ENCODE assay signal across 1 cellular context in genomic region chr14:49865431-49865859, GRCh38.
A peak's percentile ranks its signal among the peaks of the same experiment; 100 is the strongest.
TF ChIP-seq lines count a peak whose summit lies in the region.

No MANE protein-coding gene starts in this region.

TF ChIP-seq in K562, 482 proteins besides CTCF, POLR2A, EP300 and RAD21 (continued from another document):
- TF ChIP-seq ZMIZ1 (IDR thresholded peaks at IDR 0.05; ENCODE audit: low read depth in 2 of 2, low read length in 2 of 2) = 0 out of 4 replicates have a peak, but pooled peaks of 1 of the 2 experiments have one; percentile 30
- no peak for TF ChIP-seq MIER1 (IDR thresholded peaks at IDR 0.05; ENCODE audit: low read depth)
- TF ChIP-seq BACH1 (tag; IDR thresholded peaks at IDR 0.05) = no peak
- 0 out of 2 replicates have a peak, but pooled peaks have one; percentile 14 for TF ChIP-seq JUND (IDR thresholded peaks at IDR 0.05; ENCODE audit: borderline replicate concordance, low read depth, low read length)
- no peak for TF ChIP-seq JUND (tag; IDR thresholded peaks at IDR 0.05; ENCODE audit: borderline replicate concordance, low read depth, low read length)
- peak; percentile 68 for TF ChIP-seq SMC3 (conservative IDR thresholded peaks at IDR 0.05; ENCODE audit: insufficient read depth, low read depth, low read length)
- TF ChIP-seq THAP12 (CRISPR knock-in tag; IDR thresholded peaks at IDR 0.05) = no peak
- no peak for TF ChIP-seq AFF4 (CRISPR knock-in tag; IDR thresholded peaks at IDR 0.05)
- TF ChIP-seq DEAF1 (CRISPR knock-in tag; IDR thresholded peaks at IDR 0.05) = 0 out of 2 replicates have a peak, but pooled peaks have one; percentile 43
- TF ChIP-seq MITF (IDR thresholded peaks at IDR 0.05) = no peak
- 0 out of 2 replicates have a peak, but pooled peaks have one; percentile 15 for TF ChIP-seq VEZF1 (CRISPR knock-in tag; IDR thresholded peaks at IDR 0.05)
- TF ChIP-seq CTCFL (IDR thresholded peaks at IDR 0.05; ENCODE audit: borderline replicate concordance, insufficient read depth, low read depth, low read length, poor library complexity, severe bottlenecking) = peak; percentile 70
- TF ChIP-seq HOXB6 (CRISPR knock-in tag; IDR thresholded peaks at IDR 0.05; ENCODE audit: borderline replicate concordance) = no peak
- TF ChIP-seq ZNF518B (CRISPR knock-in tag; IDR thresholded peaks at IDR 0.05) = no peak
- TF ChIP-seq NFATC3 (IDR thresholded peaks at IDR 0.05) = no peak
- no peak for TF ChIP-seq DMBX1 (CRISPR knock-in tag; IDR thresholded peaks at IDR 0.05; ENCODE audit: borderline replicate concordance)
- 0 out of 2 replicates have a peak, but pooled peaks have one; percentile 9 for TF ChIP-seq ATF7 (IDR thresholded peaks at IDR 0.05)
- TF ChIP-seq CEBPZ (IDR thresholded peaks at IDR 0.05; ENCODE audit: borderline replicate concordance, low read depth, low read length) = no peak
- no peak for TF ChIP-seq ZNF23 (CRISPR knock-in tag; IDR thresholded peaks at IDR 0.05)
- TF ChIP-seq CAMTA2 (CRISPR knock-in tag; conservative IDR thresholded peaks at IDR 0.05) = no peak
- TF ChIP-seq ZNF24 (IDR thresholded peaks at IDR 0.05) = peak; percentile 61; the same call in 1 of the 2 replicates
- TF ChIP-seq TBL1XR1 (IDR thresholded peaks at IDR 0.05; ENCODE audit: low read length in 2 of 2) = 0 out of 4 replicates have a peak, but pooled peaks of 1 of the 2 experiments have one; percentile 12
